Comparison of ENCODE assay signal across 12 cellular contexts in genomic region chr11:80899381-80899780, GRCh38.
A peak's percentile ranks its signal among the peaks of the same experiment; 100 is the strongest.
DNase-seq lines count a peak whose midpoint lies in the region; ATAC-seq, FAIRE-seq and TF ChIP-seq lines count a peak whose summit lies in the region.
"Had no signal": no experiment of that assay in that cellular context is flagged by ENCODE, and none has a peak within 500 bp of the region (broad histone marks: within the 10 kb centered on the region; RNA-seq: fewer than 3 reads in every experiment).

No MANE protein-coding gene starts in this region.

- FAIRE-seq in GM12892 (lab: Jason Lieb, UNC), result peak; percentile 86

- ATAC-seq in HG02973 (IDR thresholded peaks at IDR 0.05; ENCODE audit: unreplicated experiment) (peak; percentile 58), GM21367 (IDR thresholded peaks at IDR 0.05; ENCODE audit: unreplicated experiment) (no peak)
- ATAC-seq: CD8-positive, alpha-beta T cell had no signal

- no peak for TF ChIP-seq CTCF in fibroblast of mammary gland (conservative IDR thresholded peaks at IDR 0.05; ENCODE audit: control insufficient read depth, insufficient read depth, low read depth, low read length)

- H3K4me3 ChIP-seq in fibroblast of mammary gland (ENCODE audit: control insufficient read depth, low read depth, low read length), result no peak overlapping the region
- H3K4me3 ChIP-seq: thoracic aorta had no signal

- TF ChIP-seq POLR2A in GM12892 (IDR thresholded peaks at IDR 0.05; ENCODE audit: low read depth, low read length), result no peak

- no peak for DNase-seq in GM12892 (ENCODE audit: insufficient read length)
- peak; percentile 10 for DNase-seq in NOMO-1 treated with dmso at 0.1 percent for 144 hours (lab: John Stamatoyannopoulos, UW; ENCODE audit: unreplicated experiment)
- DNase-seq in fibroblast of mammary gland (ENCODE audit: low read depth), result peak; percentile 68
- DNase-seq in NCI-H2081 treated with DMSO at 0.1 percent for 48 hours (lab: John Stamatoyannopoulos, UW), result no peak
- no peak for DNase-seq in hepatic stellate cell (ENCODE audit: low spot score)
- no peak for DNase-seq in kidney glomerular epithelial cell (lab: John Stamatoyannopoulos, UW)
- DNase-seq: activated naive CD4-positive, alpha-beta T cell treated with Interleukin-2 at 50 U/mL for 16 hours; CD8-positive, alpha-beta T cell; immature natural killer cell had no signal

Comparison
In these comparisons a context has a peak if more than half of its experiments do, and no peak if none do; other contexts are left out.
1. DNase-seq: peak in NOMO-1 treated with dmso at 0.1 percent for 144 hours (single experiment) and fibroblast of mammary gland (single experiment); none in GM12892 (single experiment), NCI-H2081 treated with DMSO at 0.1 percent for 48 hours (single experiment), hepatic stellate cell (single experiment) and kidney glomerular epithelial cell (single experiment).